25 cellular contexts compared by ENCODE assay signal in genomic region chr3:152346740-152347139, GRCh38.
"Had no signal": no experiment of that assay in that cellular context is flagged by ENCODE, and none has a peak within 500 bp of the region (broad histone marks: within the 10 kb centered on the region; RNA-seq: fewer than 3 reads in every experiment).

No MANE protein-coding gene starts in this region.

- H3K27ac ChIP-seq: esophagus squamous epithelium, foreskin keratinocyte, neural progenitor cell, parathyroid adenoma, prostate gland, right lobe of liver, upper lobe of left lung, uterus had no signal

- ATAC-seq: effector memory CD8-positive, alpha-beta T cell; foreskin keratinocyte; left colon; left ventricle myocardium superior; natural killer cell treated with Interleukin-12 subunit alpha and Interleukin-12 subunit beta and Interleukin-15 and Interleukin-18, amount 100 ng/mL, for 72 hours; right lobe of liver; stimulated activated memory B cell treated with anti-CD40 and anti-IgM and Interleukin-4, amounts not matched to agents 10 μg/mL and 1 μg/mL and 100 μg/mL, for 72 hours had no signal

- H3K36me3 ChIP-seq: neural progenitor cell, prostate gland, right lobe of liver, uterus had no signal

- H2AFZ ChIP-seq: neural progenitor cell, parathyroid adenoma had no signal

- H3K9me3 ChIP-seq: esophagus squamous epithelium, prostate gland, right lobe of liver, spleen, tibial artery, upper lobe of left lung, uterus had no signal

- H3K79me2 ChIP-seq: parathyroid adenoma had no signal

- H3K4me1 ChIP-seq: neural progenitor cell, prostate gland had no signal

- H3K27me3 ChIP-seq: esophagus squamous epithelium, foreskin keratinocyte, neural progenitor cell, right lobe of liver, spleen, tibial artery, upper lobe of left lung, uterus had no signal

- H3K9ac ChIP-seq: neural progenitor cell, parathyroid adenoma had no signal

- H3K4me2 ChIP-seq: neural progenitor cell had no signal

- H3K4me3 ChIP-seq: esophagus squamous epithelium, lung, neural progenitor cell, prostate gland, right lobe of liver, spleen, tibial artery, upper lobe of left lung, uterus had no signal

- DNase-seq: effector memory CD8-positive, alpha-beta T cell; esophagus squamous epithelium; foreskin keratinocyte; head of caudate nucleus; hippocampal formation; left colon; left ventricle myocardium superior; mesenchymal stem cell; midbrain; occipital lobe; retina; right lobe of liver; spleen; stimulated activated CD4-positive, alpha-beta T cell treated with anti-CD3 and anti-CD28 coated beads, Interleukin-15, amount 100 ng/mL, for 24 hours; stimulated activated CD4-positive, alpha-beta T cell treated with anti-CD3 and anti-CD28 coated beads, Interleukin-1b, Interleukin-23, amount 100 ng/mL, for 48 hours; stimulated activated CD4-positive, alpha-beta T cell treated with anti-CD3 and anti-CD28 coated beads, Interleukin-4, amount 100 ng/mL, for 24 hours; tibial artery; upper lobe of left lung; uterus had no signal
